In genomic region chr4:95524722-95525121, GRCh38 we compare ENCODE assay signal across 1 cellular context.
TF ChIP-seq lines count a peak whose summit lies in the region.

No MANE protein-coding gene starts in this region.

TF ChIP-seq in GM23338, 12 proteins besides CTCF, POLR2A, EP300 and RAD21 (continued from another document):
- no peak for TF ChIP-seq ZNF462 (CRISPR knock-in tag; IDR thresholded peaks at IDR 0.05)
- TF ChIP-seq NANOG (IDR thresholded peaks at IDR 0.05; ENCODE audit: borderline replicate concordance): no peak
- no peak for TF ChIP-seq ZNF331 (CRISPR knock-in tag; IDR thresholded peaks at IDR 0.05; ENCODE audit: low read depth)
TF ChIP-seq in GM23338: peak in this region for 0.
